1 cellular context compared by ENCODE assay signal in the genomic region with DNA sequence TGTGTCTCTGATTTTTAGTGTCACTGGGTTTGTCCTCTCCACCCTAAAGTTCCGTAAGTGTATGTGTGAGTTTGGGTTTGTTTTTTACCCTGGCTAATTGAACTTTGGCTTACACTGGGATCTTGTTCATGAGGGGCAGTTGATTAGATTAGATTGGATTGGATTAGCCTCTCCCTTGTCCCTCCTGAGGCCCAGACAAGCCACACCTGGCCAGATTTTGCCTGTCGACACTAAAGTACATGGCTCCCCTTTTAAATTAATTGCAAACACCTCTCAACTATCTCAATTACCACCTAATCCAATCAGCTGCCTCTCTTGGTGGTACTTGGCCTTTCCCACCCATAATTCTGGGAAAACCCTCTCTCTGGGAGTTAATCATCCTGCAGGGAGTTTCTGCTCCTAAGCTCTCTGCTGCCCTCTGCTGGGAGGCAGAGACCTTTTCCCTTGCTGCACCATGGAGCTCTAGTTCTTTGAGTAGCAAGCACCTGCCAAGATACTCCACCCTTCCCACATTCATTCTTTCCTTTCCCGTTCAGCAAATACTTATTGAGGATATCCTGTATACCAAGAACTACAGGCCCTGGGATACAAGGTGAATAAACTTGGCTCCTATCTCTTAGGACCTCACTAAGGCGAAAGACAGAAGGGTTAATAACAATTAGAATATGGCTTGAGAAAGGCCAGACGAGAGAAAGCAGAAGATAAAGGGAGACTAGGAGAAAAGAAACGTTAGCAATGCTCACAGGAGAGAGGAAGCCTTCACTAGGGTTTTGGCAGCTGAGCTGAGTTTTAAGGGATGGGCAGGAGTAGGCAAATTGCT.
TF ChIP-seq lines count a peak whose summit lies in the region.

No MANE protein-coding gene starts in this region.

TF ChIP-seq in H1, 55 proteins besides CTCF, POLR2A, EP300 and RAD21:
- TF ChIP-seq YY1 (IDR thresholded peaks at IDR 0.05; ENCODE audit: low read depth, low read length): peak; percentile 31; the same call in 1 of the 2 replicates
- TF ChIP-seq TCF12 (IDR thresholded peaks at IDR 0.05; ENCODE audit: low read depth, low read length): no peak
